1 cellular context compared by ENCODE assay signal in genomic region chr6:46730918-46731461, GRCh38.
TF ChIP-seq lines count a peak whose summit lies in the region.

No MANE protein-coding gene starts in this region.

TF ChIP-seq in HepG2, 621 proteins besides CTCF, POLR2A, EP300 and RAD21:
- no peak for TF ChIP-seq ZNF720 (CRISPR knock-in tag; IDR thresholded peaks at IDR 0.05)
- no peak for TF ChIP-seq KDM1A (CRISPR knock-in tag; IDR thresholded peaks at IDR 0.05)
- no peak for TF ChIP-seq ZNF260 (CRISPR knock-in tag; IDR thresholded peaks at IDR 0.05; ENCODE audit: borderline replicate concordance, low read depth)
- no peak for TF ChIP-seq DPF2 (CRISPR knock-in tag; IDR thresholded peaks at IDR 0.05; ENCODE audit: borderline replicate concordance, low read depth)
- no peak for TF ChIP-seq GABPA (IDR thresholded peaks at IDR 0.05; ENCODE audit: low read depth, low read length)
- no peak for TF ChIP-seq GABPA (CRISPR knock-in tag; IDR thresholded peaks at IDR 0.05; ENCODE audit: low read depth)
